Comparison of ENCODE assay signal across 1 cellular context in genomic region chr19:49876422-49877019, GRCh38.
TF ChIP-seq lines count a peak whose summit lies in the region.

No MANE protein-coding gene starts in this region.

TF ChIP-seq in SK-N-SH treated with all-trans-retinoic acid at 6 μM for 48 hours, 23 proteins besides CTCF, POLR2A, EP300 and RAD21:
- TF ChIP-seq, protein P1, sequence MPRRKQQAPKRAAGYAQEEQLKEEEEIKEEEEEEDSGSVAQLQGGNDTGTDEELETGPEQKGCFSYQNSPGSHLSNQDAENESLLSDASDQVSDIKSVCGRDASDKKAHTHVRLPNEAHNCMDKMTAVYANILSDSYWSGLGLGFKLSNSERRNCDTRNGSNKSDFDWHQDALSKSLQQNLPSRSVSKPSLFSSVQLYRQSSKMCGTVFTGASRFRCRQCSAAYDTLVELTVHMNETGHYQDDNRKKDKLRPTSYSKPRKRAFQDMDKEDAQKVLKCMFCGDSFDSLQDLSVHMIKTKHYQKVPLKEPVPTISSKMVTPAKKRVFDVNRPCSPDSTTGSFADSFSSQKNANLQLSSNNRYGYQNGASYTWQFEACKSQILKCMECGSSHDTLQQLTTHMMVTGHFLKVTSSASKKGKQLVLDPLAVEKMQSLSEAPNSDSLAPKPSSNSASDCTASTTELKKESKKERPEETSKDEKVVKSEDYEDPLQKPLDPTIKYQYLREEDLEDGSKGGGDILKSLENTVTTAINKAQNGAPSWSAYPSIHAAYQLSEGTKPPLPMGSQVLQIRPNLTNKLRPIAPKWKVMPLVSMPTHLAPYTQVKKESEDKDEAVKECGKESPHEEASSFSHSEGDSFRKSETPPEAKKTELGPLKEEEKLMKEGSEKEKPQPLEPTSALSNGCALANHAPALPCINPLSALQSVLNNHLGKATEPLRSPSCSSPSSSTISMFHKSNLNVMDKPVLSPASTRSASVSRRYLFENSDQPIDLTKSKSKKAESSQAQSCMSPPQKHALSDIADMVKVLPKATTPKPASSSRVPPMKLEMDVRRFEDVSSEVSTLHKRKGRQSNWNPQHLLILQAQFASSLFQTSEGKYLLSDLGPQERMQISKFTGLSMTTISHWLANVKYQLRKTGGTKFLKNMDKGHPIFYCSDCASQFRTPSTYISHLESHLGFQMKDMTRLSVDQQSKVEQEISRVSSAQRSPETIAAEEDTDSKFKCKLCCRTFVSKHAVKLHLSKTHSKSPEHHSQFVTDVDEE (CRISPR knock-in tag; IDR thresholded peaks at IDR 0.05): peak; percentile 78; the same call in 1 of the 2 replicates
- no peak for TF ChIP-seq BACH2 (CRISPR knock-in tag; IDR thresholded peaks at IDR 0.05; ENCODE audit: borderline replicate concordance)
- TF ChIP-seq ARNTL (CRISPR knock-in tag; IDR thresholded peaks at IDR 0.05; ENCODE audit: borderline replicate concordance, low read depth): no peak
- no peak for TF ChIP-seq ZNF565 (CRISPR knock-in tag; conservative IDR thresholded peaks at IDR 0.05; ENCODE audit: low read depth)
- TF ChIP-seq, protein P2, sequence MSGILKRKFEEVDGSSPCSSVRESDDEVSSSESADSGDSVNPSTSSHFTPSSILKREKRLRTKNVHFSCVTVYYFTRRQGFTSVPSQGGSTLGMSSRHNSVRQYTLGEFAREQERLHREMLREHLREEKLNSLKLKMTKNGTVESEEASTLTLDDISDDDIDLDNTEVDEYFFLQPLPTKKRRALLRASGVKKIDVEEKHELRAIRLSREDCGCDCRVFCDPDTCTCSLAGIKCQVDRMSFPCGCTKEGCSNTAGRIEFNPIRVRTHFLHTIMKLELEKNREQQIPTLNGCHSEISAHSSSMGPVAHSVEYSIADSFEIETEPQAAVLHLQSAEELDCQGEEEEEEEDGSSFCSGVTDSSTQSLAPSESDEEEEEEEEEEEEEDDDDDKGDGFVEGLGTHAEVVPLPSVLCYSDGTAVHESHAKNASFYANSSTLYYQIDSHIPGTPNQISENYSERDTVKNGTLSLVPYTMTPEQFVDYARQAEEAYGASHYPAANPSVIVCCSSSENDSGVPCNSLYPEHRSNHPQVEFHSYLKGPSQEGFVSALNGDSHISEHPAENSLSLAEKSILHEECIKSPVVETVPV (CRISPR knock-in tag; IDR thresholded peaks at IDR 0.05): no peak
- TF ChIP-seq SNAI2 (CRISPR knock-in tag; IDR thresholded peaks at IDR 0.05): no peak; the same call in 1 of the 2 replicates
- no peak for TF ChIP-seq CSDC2 (CRISPR knock-in tag; IDR thresholded peaks at IDR 0.05)
- 0 out of 2 replicates have a peak, but pooled peaks have one; percentile 36 for TF ChIP-seq ZFP3 (CRISPR knock-in tag; IDR thresholded peaks at IDR 0.05)
- TF ChIP-seq ZC3H10 (CRISPR knock-in tag; IDR thresholded peaks at IDR 0.05): no peak
